In genomic region chr15:29821416-29822099, GRCh38 we compare ENCODE assay signal across 1 cellular context.
A peak's percentile ranks its signal among the peaks of the same experiment; 100 is the strongest.
TF ChIP-seq lines count a peak whose summit lies in the region.

No MANE protein-coding gene starts in this region.

TF ChIP-seq in K562, 482 proteins besides CTCF, POLR2A, EP300 and RAD21 (continued from another document and continues in another):
- TF ChIP-seq ZNF407 (IDR thresholded peaks at IDR 0.05; ENCODE audit: low read depth) (peak; percentile 68), ZC3H8 (IDR thresholded peaks at IDR 0.05) (no peak), MAFF (IDR thresholded peaks at IDR 0.05; ENCODE audit: low read length) (no peak), ELF2 (CRISPR knock-in tag; IDR thresholded peaks at IDR 0.05) (no peak), TFAM (CRISPR knock-in tag; conservative IDR thresholded peaks at IDR 0.05) (no peak), MIER1 (IDR thresholded peaks at IDR 0.05; ENCODE audit: low read depth) (no peak), ASH1L (IDR thresholded peaks at IDR 0.05; ENCODE audit: borderline replicate concordance, low read depth, partially characterized antibody) (no peak), NUFIP1 (IDR thresholded peaks at IDR 0.05; ENCODE audit: partially characterized antibody) (no peak), TCF3 (CRISPR knock-in tag; IDR thresholded peaks at IDR 0.05) (no peak), KLF16 (IDR thresholded peaks at IDR 0.05) (no peak), RBFOX2 (IDR thresholded peaks at IDR 0.05; ENCODE audit: low read depth, low read length) (peak; percentile 13; the same call in 1 of the 2 replicates), ZNF431 (CRISPR knock-in tag; IDR thresholded peaks at IDR 0.05) (no peak), CEBPG (CRISPR knock-in tag; IDR thresholded peaks at IDR 0.05) (no peak), CEBPG (tag; conservative IDR thresholded peaks at IDR 0.05 in 1 of 2, IDR thresholded peaks at IDR 0.05 in 1 of 2) (no peak), MNT (conservative IDR thresholded peaks at IDR 0.05) (peak in 1 of 2 experiments; percentile 64; a peak in 3 of 4 replicates), ZNF384 (IDR thresholded peaks at IDR 0.05; ENCODE audit: low read depth, low read length) (no peak), ZNF445 (CRISPR knock-in tag; IDR thresholded peaks at IDR 0.05; ENCODE audit: low read depth) (no peak), HNRNPL (IDR thresholded peaks at IDR 0.05; ENCODE audit: low read depth, low read length) (no peak), NFRKB (IDR thresholded peaks at IDR 0.05; ENCODE audit: low read depth) (no peak), HMG20A (CRISPR knock-in tag; conservative IDR thresholded peaks at IDR 0.05) (no peak), FOXM1 (IDR thresholded peaks at IDR 0.05; ENCODE audit: low read depth) (no peak), FOXM1 (CRISPR knock-in tag; IDR thresholded peaks at IDR 0.05; ENCODE audit: low read depth) (no peak), CBFA2T3 (IDR thresholded peaks at IDR 0.05) (peak; percentile 10; the same call in 1 of the 2 replicates), PHB (CRISPR knock-in tag; IDR thresholded peaks at IDR 0.05) (no peak), DACH1 (IDR thresholded peaks at IDR 0.05; ENCODE audit: partially characterized antibody) (no peak), ZNF589 (CRISPR knock-in tag; IDR thresholded peaks at IDR 0.05; ENCODE audit: low read depth) (no peak), TFE3 (CRISPR knock-in tag; IDR thresholded peaks at IDR 0.05) (no peak), MCM3 (IDR thresholded peaks at IDR 0.05) (no peak), ZKSCAN8 (CRISPR knock-in tag; IDR thresholded peaks at IDR 0.05) (no peak), NELFE (IDR thresholded peaks at IDR 0.05; ENCODE audit: insufficient read depth, insufficient read length) (no peak), MED1 (CRISPR knock-in tag; IDR thresholded peaks at IDR 0.05; ENCODE audit: borderline replicate concordance) (no peak; the same call in 1 of the 2 replicates), SAP30 (IDR thresholded peaks at IDR 0.05; ENCODE audit: borderline replicate concordance, insufficient read depth, low read depth, low read length, poor library complexity, severe bottlenecking) (no peak), RFX1 (IDR thresholded peaks at IDR 0.05) (no peak), ZNF699 (CRISPR knock-in tag; IDR thresholded peaks at IDR 0.05; ENCODE audit: insufficient replicate concordance) (no peak), ZNF197 (CRISPR knock-in tag; IDR thresholded peaks at IDR 0.05; ENCODE audit: low read depth) (no peak), TAL1 (IDR thresholded peaks at IDR 0.05) (no peak), HES1 (IDR thresholded peaks at IDR 0.05; ENCODE audit: low read depth) (no peak), ETV1 (tag; conservative IDR thresholded peaks at IDR 0.05; ENCODE audit: low read depth) (no peak), POU5F1 (IDR thresholded peaks at IDR 0.05; ENCODE audit: borderline replicate concordance, low read depth, low read length, partially characterized antibody) (no peak)
- TF ChIP-seq, protein P1, sequence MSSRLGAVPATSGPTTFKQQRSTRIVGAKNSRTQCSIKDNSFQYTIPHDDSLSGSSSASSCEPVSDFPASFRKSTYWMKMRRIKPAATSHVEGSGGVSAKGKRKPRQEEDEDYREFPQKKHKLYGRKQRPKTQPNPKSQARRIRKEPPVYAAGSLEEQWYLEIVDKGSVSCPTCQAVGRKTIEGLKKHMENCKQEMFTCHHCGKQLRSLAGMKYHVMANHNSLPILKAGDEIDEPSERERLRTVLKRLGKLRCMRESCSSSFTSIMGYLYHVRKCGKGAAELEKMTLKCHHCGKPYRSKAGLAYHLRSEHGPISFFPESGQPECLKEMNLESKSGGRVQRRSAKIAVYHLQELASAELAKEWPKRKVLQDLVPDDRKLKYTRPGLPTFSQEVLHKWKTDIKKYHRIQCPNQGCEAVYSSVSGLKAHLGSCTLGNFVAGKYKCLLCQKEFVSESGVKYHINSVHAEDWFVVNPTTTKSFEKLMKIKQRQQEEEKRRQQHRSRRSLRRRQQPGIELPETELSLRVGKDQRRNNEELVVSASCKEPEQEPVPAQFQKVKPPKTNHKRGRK (tag; IDR thresholded peaks at IDR 0.05), result no peak
- TF ChIP-seq, protein P2, sequence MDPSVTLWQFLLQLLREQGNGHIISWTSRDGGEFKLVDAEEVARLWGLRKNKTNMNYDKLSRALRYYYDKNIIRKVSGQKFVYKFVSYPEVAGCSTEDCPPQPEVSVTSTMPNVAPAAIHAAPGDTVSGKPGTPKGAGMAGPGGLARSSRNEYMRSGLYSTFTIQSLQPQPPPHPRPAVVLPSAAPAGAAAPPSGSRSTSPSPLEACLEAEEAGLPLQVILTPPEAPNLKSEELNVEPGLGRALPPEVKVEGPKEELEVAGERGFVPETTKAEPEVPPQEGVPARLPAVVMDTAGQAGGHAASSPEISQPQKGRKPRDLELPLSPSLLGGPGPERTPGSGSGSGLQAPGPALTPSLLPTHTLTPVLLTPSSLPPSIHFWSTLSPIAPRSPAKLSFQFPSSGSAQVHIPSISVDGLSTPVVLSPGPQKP (CRISPR knock-in tag; IDR thresholded peaks at IDR 0.05), result no peak
- TF ChIP-seq, protein P3, sequence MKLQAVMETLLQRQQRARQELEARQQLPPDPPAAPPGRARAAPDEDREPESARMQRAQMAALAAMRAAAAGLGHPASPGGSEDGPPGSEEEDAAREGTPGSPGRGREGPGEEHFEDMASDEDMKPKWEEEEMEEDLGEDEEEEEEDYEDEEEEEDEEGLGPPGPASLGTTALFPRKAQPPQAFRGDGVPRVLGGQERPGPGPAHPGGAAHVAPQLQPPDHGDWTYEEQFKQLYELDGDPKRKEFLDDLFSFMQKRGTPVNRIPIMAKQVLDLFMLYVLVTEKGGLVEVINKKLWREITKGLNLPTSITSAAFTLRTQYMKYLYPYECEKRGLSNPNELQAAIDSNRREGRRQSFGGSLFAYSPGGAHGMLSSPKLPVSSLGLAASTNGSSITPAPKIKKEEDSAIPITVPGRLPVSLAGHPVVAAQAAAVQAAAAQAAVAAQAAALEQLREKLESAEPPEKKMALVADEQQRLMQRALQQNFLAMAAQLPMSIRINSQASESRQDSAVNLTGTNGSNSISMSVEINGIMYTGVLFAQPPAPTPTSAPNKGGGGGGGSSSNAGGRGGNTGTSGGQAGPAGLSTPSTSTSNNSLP (IDR thresholded peaks at IDR 0.05; ENCODE audit: borderline replicate concordance, low read depth, low read length), result no peak
- TF ChIP-seq, protein P4, sequence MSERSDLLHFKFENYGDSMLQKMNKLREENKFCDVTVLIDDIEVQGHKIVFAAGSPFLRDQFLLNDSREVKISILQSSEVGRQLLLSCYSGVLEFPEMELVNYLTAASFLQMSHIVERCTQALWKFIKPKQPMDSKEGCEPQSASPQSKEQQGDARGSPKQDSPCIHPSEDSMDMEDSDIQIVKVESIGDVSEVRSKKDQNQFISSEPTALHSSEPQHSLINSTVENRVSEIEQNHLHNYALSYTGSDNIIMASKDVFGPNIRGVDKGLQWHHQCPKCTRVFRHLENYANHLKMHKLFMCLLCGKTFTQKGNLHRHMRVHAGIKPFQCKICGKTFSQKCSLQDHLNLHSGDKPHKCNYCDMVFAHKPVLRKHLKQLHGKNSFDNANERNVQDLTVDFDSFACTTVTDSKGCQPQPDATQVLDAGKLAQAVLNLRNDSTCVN (CRISPR knock-in tag; IDR thresholded peaks at IDR 0.05), result no peak
- TF ChIP-seq, protein P5, sequence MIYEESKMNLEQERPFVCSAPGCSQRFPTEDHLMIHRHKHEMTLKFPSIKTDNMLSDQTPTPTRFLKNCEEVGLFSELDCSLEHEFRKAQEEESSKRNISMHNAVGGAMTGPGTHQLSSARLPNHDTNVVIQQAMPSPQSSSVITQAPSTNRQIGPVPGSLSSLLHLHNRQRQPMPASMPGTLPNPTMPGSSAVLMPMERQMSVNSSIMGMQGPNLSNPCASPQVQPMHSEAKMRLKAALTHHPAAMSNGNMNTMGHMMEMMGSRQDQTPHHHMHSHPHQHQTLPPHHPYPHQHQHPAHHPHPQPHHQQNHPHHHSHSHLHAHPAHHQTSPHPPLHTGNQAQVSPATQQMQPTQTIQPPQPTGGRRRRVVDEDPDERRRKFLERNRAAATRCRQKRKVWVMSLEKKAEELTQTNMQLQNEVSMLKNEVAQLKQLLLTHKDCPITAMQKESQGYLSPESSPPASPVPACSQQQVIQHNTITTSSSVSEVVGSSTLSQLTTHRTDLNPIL (CRISPR knock-in tag; IDR thresholded peaks at IDR 0.05), result no peak
- TF ChIP-seq, protein P6, sequence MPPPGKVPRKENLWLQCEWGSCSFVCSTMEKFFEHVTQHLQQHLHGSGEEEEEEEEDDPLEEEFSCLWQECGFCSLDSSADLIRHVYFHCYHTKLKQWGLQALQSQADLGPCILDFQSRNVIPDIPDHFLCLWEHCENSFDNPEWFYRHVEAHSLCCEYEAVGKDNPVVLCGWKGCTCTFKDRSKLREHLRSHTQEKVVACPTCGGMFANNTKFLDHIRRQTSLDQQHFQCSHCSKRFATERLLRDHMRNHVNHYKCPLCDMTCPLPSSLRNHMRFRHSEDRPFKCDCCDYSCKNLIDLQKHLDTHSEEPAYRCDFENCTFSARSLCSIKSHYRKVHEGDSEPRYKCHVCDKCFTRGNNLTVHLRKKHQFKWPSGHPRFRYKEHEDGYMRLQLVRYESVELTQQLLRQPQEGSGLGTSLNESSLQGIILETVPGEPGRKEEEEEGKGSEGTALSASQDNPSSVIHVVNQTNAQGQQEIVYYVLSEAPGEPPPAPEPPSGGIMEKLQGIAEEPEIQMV (tag; conservative IDR thresholded peaks at IDR 0.05; ENCODE audit: low read depth), result no peak
